Comparison of ENCODE assay signal across 19 cellular contexts in the genomic region with DNA sequence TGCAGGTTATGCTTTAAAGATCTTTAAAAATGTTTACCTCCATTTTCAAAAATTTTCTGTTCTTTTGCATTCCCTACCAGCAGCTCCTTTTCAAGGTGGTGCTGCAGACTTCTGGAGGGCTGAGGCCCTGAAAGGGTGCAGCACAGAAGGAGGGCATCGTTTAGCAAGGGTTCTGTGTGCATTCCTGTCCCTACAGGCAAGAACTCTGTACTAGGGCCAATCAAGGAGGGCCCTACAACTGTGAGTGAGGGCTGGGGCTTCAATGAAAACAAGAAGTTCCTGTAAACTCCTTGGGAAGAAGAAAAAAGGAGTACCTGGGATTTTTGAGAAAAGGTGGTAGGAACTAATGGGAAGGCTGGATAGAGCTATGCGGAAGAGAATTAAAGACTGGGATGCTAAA. TPM values are rescaled to one million over a fixed set of nuclear protein-coding genes. Genes with fewer than 3 reads are reported as not detected.
DNase-seq lines count a peak whose midpoint lies in the region; TF ChIP-seq lines count a peak whose summit lies in the region.
"Had no signal": no experiment of that assay in that cellular context is flagged by ENCODE, and none has a peak within 500 bp of the region (broad histone marks: within the 10 kb centered on the region; RNA-seq: fewer than 3 reads in every experiment).

No MANE protein-coding gene starts in this region.

- no peak overlapping the region for H4K5ac ChIP-seq in H9 (ENCODE audit: insufficient read length, low read depth, low read length)

- H3K27me3 ChIP-seq in H9 (ENCODE audit: insufficient read depth, low read length): no peaks in the 10 kb centered on the region
- no peaks in the 10 kb centered on the region for H3K27me3 ChIP-seq in endodermal cell (ENCODE audit: control insufficient read depth, insufficient read depth, low read length, poor library complexity, severe bottlenecking)
- H3K27me3 ChIP-seq: BLaER1 had no signal

- no peak overlapping the region for H2BK120ac ChIP-seq in H9 (ENCODE audit: low read depth, low read length, poor library complexity, severe bottlenecking)

- H2AFZ ChIP-seq in H9 (ENCODE audit: low read length): no peak overlapping the region

- H4K91ac ChIP-seq in H9 (ENCODE audit: insufficient read length, low read depth, low read length): no peak overlapping the region

- H3T11ph ChIP-seq in H9 (ENCODE audit: low read length): no peak overlapping the region

- H3K4me3 ChIP-seq in endodermal cell (ENCODE audit: low read length): no peak overlapping the region
- H3K4me3 ChIP-seq: BLaER1, GM12878, K562 had no signal

- H3K36me3 Mint-ChIP-seq in H9 (ENCODE audit: insufficient read depth in 1 of 3, low read depth in 3 of 3) (peaks cover 0 to 4% (median 2%) of the 10 kb centered on the region in 3 experiments; a peak in 3 of 7 replicates), endodermal cell (ENCODE audit: low read depth) (no peaks in the 10 kb centered on the region), nephron progenitor cell (ENCODE audit: low read depth) (no peaks in the 10 kb centered on the region)
- H3K36me3 Mint-ChIP-seq in T-helper 2 cell treated with Interferon-gamma antibody and Interleukin-4, amounts not matched to agents 5 μg/mL and 100 μg/mL, for 36 hours (ENCODE audit: low read depth): no peaks in the 10 kb centered on the region
- H3K36me3 Mint-ChIP-seq: CD14-positive monocyte; CD4-positive, alpha-beta memory T cell had no signal

- H3K4me2 ChIP-seq in H9 (ENCODE audit: insufficient read depth, insufficient read length, low read length): no peak overlapping the region
- H3K4me2 ChIP-seq: BLaER1 had no signal

- no peak overlapping the region for H4K8ac ChIP-seq in H9 (replicated peaks; ENCODE audit: insufficient read length, low read depth, low read length)

- H3K79me2 ChIP-seq in H9 (ENCODE audit: insufficient read depth, low read length): no peaks in the 10 kb centered on the region

- no peaks in the 10 kb centered on the region for H3K79me1 ChIP-seq in H9 (ENCODE audit: insufficient read depth, low read depth, low read length, poor library complexity, severe bottlenecking)

- H3K36me3 ChIP-seq in endodermal cell (ENCODE audit: control insufficient read depth, insufficient read depth, low read length): no peaks in the 10 kb centered on the region
- H3K36me3 ChIP-seq: BLaER1 had no signal

- H3K27ac Mint-ChIP-seq in H9 (peak overlapping the region in 2 of 3 experiments; percentile 53 to 92; a peak in 2 of 7 replicates), endodermal cell (no peak overlapping the region), nephron progenitor cell (peak overlapping the region; percentile 95)
- no peak overlapping the region for H3K27ac Mint-ChIP-seq in T-helper 2 cell treated with Interferon-gamma antibody and Interleukin-4, amounts not matched to agents 5 μg/mL and 100 μg/mL, for 36 hours
- H3K27ac Mint-ChIP-seq: CD4-positive, alpha-beta memory T cell had no signal

- H3K9me3 ChIP-seq in H9 (ENCODE audit: control insufficient read depth, low read depth, low read length) (no peaks in the 10 kb centered on the region), endodermal cell (ENCODE audit: control insufficient read depth, low read length) (no peaks in the 10 kb centered on the region)

- H3K9ac ChIP-seq in H9 (ENCODE audit: extremely low read depth, insufficient read length, low read length) (no peak overlapping the region), endodermal cell (ENCODE audit: extremely low read depth, low read length, poor library complexity, severe bottlenecking) (no peak overlapping the region)
- H3K9ac ChIP-seq: BLaER1 had no signal

- H3K4me1 Mint-ChIP-seq in H9 (peaks cover 7% of the 10 kb centered on the region in 2 experiments; a peak in 3 of 4 replicates), endodermal cell (no peaks in the 10 kb centered on the region), nephron progenitor cell (peaks cover 28% of the 10 kb centered on the region)
- no peaks in the 10 kb centered on the region for H3K4me1 Mint-ChIP-seq in T-helper 2 cell treated with Interferon-gamma antibody and Interleukin-4, amounts not matched to agents 5 μg/mL and 100 μg/mL, for 36 hours (ENCODE audit: low read depth)
- H3K4me1 Mint-ChIP-seq: CD14-positive monocyte; CD4-positive, alpha-beta memory T cell had no signal

- no peak overlapping the region for H3K23ac ChIP-seq in H9 (ENCODE audit: insufficient read length, low read depth, low read length)

- peaks cover 4 to 6% of the 10 kb centered on the region in 2 experiments; a peak in 3 of 5 replicates for H3K9me3 Mint-ChIP-seq in H9
- peaks cover 5% of the 10 kb centered on the region for H3K9me3 Mint-ChIP-seq in endodermal cell
- H3K9me3 Mint-ChIP-seq in nephron progenitor cell: peaks cover 8% of the 10 kb centered on the region
- no peaks in the 10 kb centered on the region for H3K9me3 Mint-ChIP-seq in T-helper 2 cell treated with Interferon-gamma antibody and Interleukin-4, amounts not matched to agents 5 μg/mL and 100 μg/mL, for 36 hours

- no peaks in the 10 kb centered on the region for H4K20me1 ChIP-seq in H9 (ENCODE audit: control insufficient read depth, insufficient read depth, insufficient read length)
- H4K20me1 ChIP-seq: BLaER1 had no signal

- H3K27me3 Mint-ChIP-seq in H9 (ENCODE audit: low read depth) (no peaks in the 10 kb centered on the region), endodermal cell (ENCODE audit: insufficient read depth) (no peaks in the 10 kb centered on the region), nephron progenitor cell (ENCODE audit: low read depth, poor library complexity) (no peaks in the 10 kb centered on the region)
- no peaks in the 10 kb centered on the region for H3K27me3 Mint-ChIP-seq in T-helper 2 cell treated with Interferon-gamma antibody and Interleukin-4, amounts not matched to agents 5 μg/mL and 100 μg/mL, for 36 hours (ENCODE audit: low read depth)

- H2BK5ac ChIP-seq in H9 (ENCODE audit: insufficient read length, low read length): no peak overlapping the region

- no peak overlapping the region for H2BK20ac ChIP-seq in H9 (ENCODE audit: low read depth, low read length, poor library complexity, severe bottlenecking)

- H3K56ac ChIP-seq in H9 (ENCODE audit: insufficient read length, low read depth, low read length): no peak overlapping the region

- TF ChIP-seq CTCF in H9 (conservative IDR thresholded peaks at IDR 0.05) (no peak), endodermal cell (conservative IDR thresholded peaks at IDR 0.05) (no peak), nephron progenitor cell (IDR thresholded peaks at IDR 0.05) (no peak)

- no peak overlapping the region for H3K14ac ChIP-seq in H9 (ENCODE audit: insufficient read depth, low read length)

- no peak overlapping the region for H3K4me3 Mint-ChIP-seq in H9
- no peak overlapping the region for H3K4me3 Mint-ChIP-seq in endodermal cell
- H3K4me3 Mint-ChIP-seq in nephron progenitor cell: no peak overlapping the region
- H3K4me3 Mint-ChIP-seq in T-helper 2 cell treated with Interferon-gamma antibody and Interleukin-4, amounts not matched to agents 5 μg/mL and 100 μg/mL, for 36 hours: no peak overlapping the region
- H3K4me3 Mint-ChIP-seq: CD14-positive monocyte; CD4-positive, alpha-beta memory T cell had no signal

- H3K27ac ChIP-seq in H9 (ENCODE audit: insufficient read length, low read depth, low read length): no peak overlapping the region
- H3K27ac ChIP-seq in endodermal cell (ENCODE audit: low read depth, low read length): no peak overlapping the region
- H3K27ac ChIP-seq: BLaER1, HL-60 had no signal

- H2BK15ac ChIP-seq in H9 (ENCODE audit: low read depth, low read length): no peak overlapping the region

- DNase-seq in ELF-1 (ENCODE audit: low read depth, low spot score) (peak; percentile 25), H9 (no peak), endodermal cell (peak; percentile 54), nephron progenitor cell (no peak), RPMI8226 (no peak), NCI-H1930 (lab: John Stamatoyannopoulos, UW) (no peak)
- no peak for DNase-seq in T-helper 2 cell treated with Interferon-gamma antibody and Interleukin-4, amounts not matched to agents 5 μg/mL and 100 μg/mL, for 36 hours (ENCODE audit: low spot score)
- DNase-seq: 8988T; CD4-positive, alpha-beta memory T cell; DMS153; DMS79; GF-D8; GOT3; HCEC 1CT had no signal

- H2AK5ac ChIP-seq in H9 (ENCODE audit: insufficient read length, low read length): no peak overlapping the region

- no peak overlapping the region for H3K18ac ChIP-seq in H9 (ENCODE audit: insufficient read length, low read depth, low read length)

- H2BK12ac ChIP-seq in H9 (ENCODE audit: insufficient read length, low read depth, low read length): no peak overlapping the region

- H3K23me2 ChIP-seq in H9 (ENCODE audit: insufficient read length, low read depth, low read length, poor library complexity, severe bottlenecking): peaks cover 2% of the 10 kb centered on the region

- no peaks in the 10 kb centered on the region for H3K4me1 ChIP-seq in H9 (ENCODE audit: insufficient read depth, low read length)
- no peaks in the 10 kb centered on the region for H3K4me1 ChIP-seq in endodermal cell (ENCODE audit: control insufficient read depth, insufficient read depth, low read length)
- H3K4me1 ChIP-seq: BLaER1 had no signal

- WGBS in H9 (ENCODE audit: extremely low coverage, insufficient read length, low lambda C conversion rate): no CpG with 5 or more reads among the region's 2 CpGs
- 76% methylated on average over 2 of the region's 2 CpGs; no CpG with 5 or more reads in 1 of the 2 experiments for WGBS in endodermal cell (ENCODE audit: insufficient coverage in 1 of 2, insufficient read length in 1 of 2), 2 experiments

- no peak overlapping the region for H3K4ac ChIP-seq in H9 (ENCODE audit: low read depth, low read length)

RNA-seq across cellular contexts. Expression of gene CSRP2, which starts 50.7 kb away (rescaled TPM):
- total RNA-seq in H9 (2021): 156 and 158 TPM in 2 replicates
- total RNA-seq in endodermal cell: 100 to 1,000 TPM in 1 of 2 donors, 10 to 100 TPM in 1; 74.7 to 121 TPM
- polyA plus RNA-seq in endodermal cell (2013, experiment 1 of 2): 266 TPM
- 273 TPM for polyA plus RNA-seq in endodermal cell (2013, experiment 2 of 2)
- total RNA-seq: CD4-positive, alpha-beta memory T cell had no signal

Comparison
In these comparisons a context has a peak if more than half of its experiments do, and no peak if none do; other contexts are left out.
1. DNase-seq: peak in ELF-1 (single experiment) and endodermal cell (single experiment); none in H9 (single experiment), nephron progenitor cell (single experiment), RPMI8226 (single experiment), T-helper 2 cell treated with Interferon-gamma antibody and Interleukin-4, amounts not matched to agents 5 μg/mL and 100 μg/mL, for 36 hours (single experiment) and NCI-H1930 (0 of 2).
2. H3K27ac Mint-ChIP-seq: peak in H9 (2 of 3) and nephron progenitor cell (single experiment); none in endodermal cell (single experiment) and T-helper 2 cell treated with Interferon-gamma antibody and Interleukin-4, amounts not matched to agents 5 μg/mL and 100 μg/mL, for 36 hours (single experiment).